In genomic region chr17:31537558-31537957, GRCh38 we compare ENCODE assay signal across 8 cellular contexts.
DNase-seq lines count a peak whose midpoint lies in the region; ATAC-seq and TF ChIP-seq lines count a peak whose summit lies in the region.
"Had no signal": no experiment of that assay in that cellular context is flagged by ENCODE, and none has a peak within 500 bp of the region (broad histone marks: within the 10 kb centered on the region; RNA-seq: fewer than 3 reads in every experiment).

No MANE protein-coding gene starts in this region.

- H3K4me3 ChIP-seq in Loucy (ENCODE audit: low read length, poor library complexity, severe bottlenecking) (peak overlapping the region; percentile 22), spleen (no peak overlapping the region)
- H3K4me3 ChIP-seq: lung had no signal

- DNase-seq in spleen (peak; percentile 86), mesenteric fat pad (ENCODE audit: low spot score) (no peak), NCI-H1694 treated with DMSO at 0.1 percent for 48 hours (lab: John Stamatoyannopoulos, UW) (no peak)

- no peaks in the 10 kb centered on the region for H3K9me3 ChIP-seq in Loucy (ENCODE audit: insufficient read depth, low read depth, low read length)
- H3K9me3 ChIP-seq in spleen: no peaks in the 10 kb centered on the region

- H3K9me2 ChIP-seq in Loucy (replicated peaks; ENCODE audit: low read depth, low read length): no peaks in the 10 kb centered on the region

- TF ChIP-seq POLR2A in spleen (IDR thresholded peaks at IDR 0.05): no peak

- intact Hi-C loops in spleen (cut with DNase I; ENCODE audit: low total_unique reads): no loop called here

- H3K79me2 ChIP-seq in Loucy (ENCODE audit: insufficient read depth, low read length): no peaks in the 10 kb centered on the region

- H3F3A ChIP-seq in Loucy (ENCODE audit: low read depth): no peaks in the 10 kb centered on the region

- peak overlapping the region in 4 of 8 donors; percentile 67 to 82 (median 74) for H3K27ac ChIP-seq in spleen

- H4K20me1 ChIP-seq in Loucy (ENCODE audit: insufficient read depth, low read length, poor library complexity, severe bottlenecking): no peaks in the 10 kb centered on the region

- H3K9ac ChIP-seq in Loucy (ENCODE audit: low read depth, low read length, poor library complexity, severe bottlenecking): peak overlapping the region; percentile 67

- H3K4me1 ChIP-seq in Loucy (ENCODE audit: insufficient read depth, low read length, poor library complexity, severe bottlenecking) (peaks cover 62% of the 10 kb centered on the region), spleen (peaks cover 5 to 78% (median 48%) of the 10 kb centered on the region in 6 donors)

- H3K4me2 ChIP-seq in Loucy (ENCODE audit: low read depth, low read length, poor library complexity, severe bottlenecking): peak overlapping the region; percentile 45

- H3K27me3 ChIP-seq in Loucy (ENCODE audit: insufficient read depth, low read length, poor library complexity, severe bottlenecking) (no peaks in the 10 kb centered on the region), spleen (replicated peaks in 1 of 7) (no peaks in the 10 kb centered on the region)

- WGBS in spleen, 5 donors: 61 to 73% (median 71%) methylated on average over 6 to 9 of the region's 9 CpGs

- H2AFZ ChIP-seq in Loucy (ENCODE audit: low read length): no peak overlapping the region

- TF ChIP-seq CTCF in Loucy (conservative IDR thresholded peaks at IDR 0.05; ENCODE audit: low read length): no peak
- TF ChIP-seq CTCF in spleen (IDR thresholded peaks at IDR 0.05 in 8 of 11, conservative IDR thresholded peaks at IDR 0.05 in 3 of 11): no peak

- H3K36me3 ChIP-seq in Loucy (ENCODE audit: insufficient read depth, low read length) (no peaks in the 10 kb centered on the region), spleen (peaks cover 0 to 11% (median 2%) of the 10 kb centered on the region in 6 donors)

- ATAC-seq in GM18861 (IDR thresholded peaks at IDR 0.05; ENCODE audit: unreplicated experiment) (peak; percentile 13), esophagus mucosa (peak; percentile 31), GM18867 (IDR thresholded peaks at IDR 0.05; ENCODE audit: unreplicated experiment) (no peak)
